ENCODE assay signal across 1 cellular context in the genomic region with DNA sequence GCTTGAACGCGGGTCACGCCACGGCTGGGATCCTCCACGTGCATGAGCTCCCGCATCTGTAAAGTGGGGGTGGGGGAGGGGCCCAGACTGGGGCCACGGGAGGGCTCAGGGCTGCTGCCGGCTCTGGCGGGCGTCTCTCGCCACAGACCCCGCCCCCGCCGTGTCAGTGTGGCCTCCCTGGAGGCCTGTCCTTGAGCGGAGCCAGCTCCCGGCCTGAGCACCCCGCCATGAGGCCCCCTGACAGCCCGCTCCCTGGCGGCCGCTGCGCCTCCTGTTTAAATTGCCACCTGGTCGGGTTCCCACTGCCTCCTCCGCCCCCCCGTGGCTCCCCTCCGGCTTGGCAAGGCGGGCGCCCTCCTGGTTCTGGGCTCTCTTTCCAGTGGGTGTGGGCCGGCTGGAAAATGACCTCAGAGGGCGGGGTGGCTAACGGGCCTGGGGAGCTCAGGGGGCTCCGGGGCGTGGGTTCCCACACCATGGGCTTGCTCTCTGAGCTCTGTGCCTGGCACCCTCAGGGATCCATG.
TF ChIP-seq lines count a peak whose summit lies in the region.

No MANE protein-coding gene starts in this region.

TF ChIP-seq in WTC11, 78 proteins besides CTCF, POLR2A, EP300 and RAD21 (continued from another document):
- TF ChIP-seq, protein P1, sequence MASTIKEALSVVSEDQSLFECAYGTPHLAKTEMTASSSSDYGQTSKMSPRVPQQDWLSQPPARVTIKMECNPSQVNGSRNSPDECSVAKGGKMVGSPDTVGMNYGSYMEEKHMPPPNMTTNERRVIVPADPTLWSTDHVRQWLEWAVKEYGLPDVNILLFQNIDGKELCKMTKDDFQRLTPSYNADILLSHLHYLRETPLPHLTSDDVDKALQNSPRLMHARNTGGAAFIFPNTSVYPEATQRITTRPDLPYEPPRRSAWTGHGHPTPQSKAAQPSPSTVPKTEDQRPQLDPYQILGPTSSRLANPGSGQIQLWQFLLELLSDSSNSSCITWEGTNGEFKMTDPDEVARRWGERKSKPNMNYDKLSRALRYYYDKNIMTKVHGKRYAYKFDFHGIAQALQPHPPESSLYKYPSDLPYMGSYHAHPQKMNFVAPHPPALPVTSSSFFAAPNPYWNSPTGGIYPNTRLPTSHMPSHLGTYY (CRISPR knock-in tag; IDR thresholded peaks at IDR 0.05): no peak
- TF ChIP-seq SMAD3 (CRISPR knock-in tag; IDR thresholded peaks at IDR 0.05; ENCODE audit: borderline replicate concordance): no peak
